Comparison of ENCODE assay signal across 8 cellular contexts in genomic region chr3:152258448-152259302, GRCh38. TPM values are rescaled to one million over a fixed set of nuclear protein-coding genes. Genes with fewer than 3 reads are reported as not detected.
DNase-seq lines count a peak whose midpoint lies in the region; TF ChIP-seq lines count a peak whose summit lies in the region.

No MANE protein-coding gene starts in this region.

- no peaks in the 10 kb centered on the region for H3K9me3 Mint-ChIP-seq in activated naive CD8-positive, alpha-beta T cell (ENCODE audit: low read depth)
- H3K9me3 Mint-ChIP-seq in immature natural killer cell (no peaks in the 10 kb centered on the region), neural progenitor cell (no peaks in the 10 kb centered on the region)

- H3K27ac ChIP-seq in OCI-LY7 (ENCODE audit: low read depth, low read length, poor library complexity, severe bottlenecking), result no peak overlapping the region
- H3K27ac ChIP-seq in neural progenitor cell, result no peak overlapping the region

- DNase-seq in AG20443 (ENCODE audit: low spot score), result peak; percentile 95
- peak; percentile 98 for DNase-seq in HCEC 1CT
- DNase-seq in OCI-LY7 (ENCODE audit: low spot score), result no peak
- peak; percentile 47 to 72 (median 66) for DNase-seq in immature natural killer cell
- peak; percentile 48 to 61 for DNase-seq in stimulated activated CD8-positive, alpha-beta memory T cell treated with anti-CD3 and anti-CD28 coated beads, Interleukin-15, amount 100 ng/mL, for 48 hours (ENCODE audit: low read depth in 2 of 2)
- DNase-seq in GM13977 (ENCODE audit: low spot score), result no peak
- DNase-seq in neural progenitor cell (ENCODE audit: low spot score), result no peak

- H3K4me2 ChIP-seq in OCI-LY7 (ENCODE audit: low read length) (peak overlapping the region; percentile 74), neural progenitor cell (no peak overlapping the region)

- peak overlapping the region; percentile 83 for H3K4me3 Mint-ChIP-seq in activated naive CD8-positive, alpha-beta T cell
- peak overlapping the region; percentile 69 to 81 (median 71) for H3K4me3 Mint-ChIP-seq in immature natural killer cell
- no peak overlapping the region for H3K4me3 Mint-ChIP-seq in neural progenitor cell

- H4K20me1 ChIP-seq in OCI-LY7 (ENCODE audit: insufficient read depth, low read length), result no peaks in the 10 kb centered on the region
- H4K20me1 ChIP-seq in neural progenitor cell (ENCODE audit: low read depth), result peaks cover 16% of the 10 kb centered on the region

- H3K27me3 ChIP-seq in neural progenitor cell, result peaks cover 31% of the 10 kb centered on the region

- H3K36me3 Mint-ChIP-seq in activated naive CD8-positive, alpha-beta T cell, result peaks cover 4% of the 10 kb centered on the region
- H3K36me3 Mint-ChIP-seq in immature natural killer cell (peaks cover 5 to 9% (median 5%) of the 10 kb centered on the region in 3 donors), neural progenitor cell (no peaks in the 10 kb centered on the region)

- H3K4me1 ChIP-seq in OCI-LY7 (ENCODE audit: insufficient read depth, low read length, poor library complexity, severe bottlenecking) (peaks cover 60% of the 10 kb centered on the region), neural progenitor cell (peaks cover 16% of the 10 kb centered on the region)

- no peak for TF ChIP-seq CTCF in OCI-LY7 (conservative IDR thresholded peaks at IDR 0.05; ENCODE audit: low read length)
- TF ChIP-seq CTCF in GM13977 (IDR thresholded peaks at IDR 0.05; ENCODE audit: extremely low read depth, insufficient read depth, missing control alignments), result no peak
- no peak for TF ChIP-seq CTCF in neural progenitor cell (IDR thresholded peaks at IDR 0.05)

- H3K9me2 ChIP-seq in OCI-LY7 (ENCODE audit: insufficient read depth, low read length), result no peaks in the 10 kb centered on the region

- H3K36me3 ChIP-seq in OCI-LY7 (ENCODE audit: insufficient read depth, low read length), result peaks cover 3% of the 10 kb centered on the region; the same call in 1 of the 2 replicates
- H3K36me3 ChIP-seq in neural progenitor cell, result no peaks in the 10 kb centered on the region

- H3K9me3 ChIP-seq in OCI-LY7 (ENCODE audit: low read length), result peaks cover 4% of the 10 kb centered on the region; the same call in 1 of the 2 replicates
- H3K9me3 ChIP-seq in neural progenitor cell (ENCODE audit: low read depth), result no peaks in the 10 kb centered on the region

- peaks cover 4% of the 10 kb centered on the region; the same call in 1 of the 2 replicates for H3K79me2 ChIP-seq in OCI-LY7 (ENCODE audit: insufficient read depth, low read depth, low read length)
- no peaks in the 10 kb centered on the region for H3K79me2 ChIP-seq in neural progenitor cell (ENCODE audit: low read depth)

- no peak overlapping the region for H3K4me3 ChIP-seq in OCI-LY7 (ENCODE audit: low read depth, low read length, poor library complexity, severe bottlenecking)
- no peak overlapping the region for H3K4me3 ChIP-seq in neural progenitor cell

- CTCF ChIA-PET in OCI-LY7 (lab: Charles Lee; ENCODE audit: unreplicated experiment), result interaction anchor here (0.9 kb wide), 1 partner anchor 12 kb away, joined by 3 read pairs; no protein-coding TSS in a partner anchor

- BruUV-seq in OCI-LY7 (replicated peaks; lab: Mats Ljungman, UMichigan), result no TSS peak

- POLR2A ChIA-PET in OCI-LY7 (lab: Charles Lee), result interaction anchor here (0.5 to 9.2 kb wide), 16 partner anchors 10 to 1363 kb away, joined by 3 to 100 read pairs (median 4); partner anchors contain the start of gene MBNL1

- intact Hi-C loops in OCI-LY7 (cut with micrococcal nuclease; ENCODE audit: unreplicated experiment), result no loop called here

- H2AFZ ChIP-seq in OCI-LY7 (ENCODE audit: low read length), result peak overlapping the region; percentile 65; the same call in 1 of the 2 replicates
- no peak overlapping the region for H2AFZ ChIP-seq in neural progenitor cell (replicated peaks)

- in situ Hi-C loops in GM13977 (cut with MboI; ENCODE audit: low pct_unique_long_range_greater_than_20kb, low sequenced_read_pairs, unreplicated experiment), result no loop called here

- peak overlapping the region; percentile 99 for H3K27ac Mint-ChIP-seq in activated naive CD8-positive, alpha-beta T cell
- peak overlapping the region; percentile 87 to 95 (median 94) for H3K27ac Mint-ChIP-seq in immature natural killer cell
- no peak overlapping the region for H3K27ac Mint-ChIP-seq in neural progenitor cell

- H3K9ac ChIP-seq in neural progenitor cell, result no peak overlapping the region

- H3K4me1 Mint-ChIP-seq in activated naive CD8-positive, alpha-beta T cell (ENCODE audit: low read depth), result peaks cover 89% of the 10 kb centered on the region
- H3K4me1 Mint-ChIP-seq in immature natural killer cell (peaks cover 87 to 100% of the 10 kb centered on the region in 2 donors), neural progenitor cell (peaks cover 12% of the 10 kb centered on the region)

- peaks cover 17% of the 10 kb centered on the region for H3F3A ChIP-seq in neural progenitor cell (ENCODE audit: low read depth)

- no peaks in the 10 kb centered on the region for H3K27me3 Mint-ChIP-seq in activated naive CD8-positive, alpha-beta T cell
- H3K27me3 Mint-ChIP-seq in immature natural killer cell (ENCODE audit: low read depth in 3 of 3) (peaks cover 2 to 10% (median 6%) of the 10 kb centered on the region in 3 donors), neural progenitor cell (ENCODE audit: insufficient read depth, low read depth) (peaks cover 3% of the 10 kb centered on the region)

RNA-seq across cellular contexts. Expression of gene MBNL1, which starts 10.1 kb away (rescaled TPM):
- total RNA-seq in OCI-LY7 (2014; rRNA removed; shearing (Covaris generic)), result 125 and 163 TPM in 2 replicates
- total RNA-seq in OCI-LY7 (2022) (174 and 184 TPM in 2 replicates), neural progenitor cell (ENCODE audit: low replicate concordance) (9.8 and 14.7 TPM in 2 replicates)
- 100 to 1,000 TPM; 270 to 399 (median 286) TPM for polyA plus RNA-seq in immature natural killer cell

Comparison
In these comparisons a context has a peak if more than half of its experiments do, and no peak if none do; other contexts are left out.
1. DNase-seq: peak in AG20443 (single experiment), HCEC 1CT (single experiment), immature natural killer cell (3 of 3) and stimulated activated CD8-positive, alpha-beta memory T cell treated with anti-CD3 and anti-CD28 coated beads, Interleukin-15, amount 100 ng/mL, for 48 hours (2 of 2); none in OCI-LY7 (single experiment), GM13977 (single experiment) and neural progenitor cell (single experiment).